ENCODE assay signal across 27 cellular contexts in the genomic region with DNA sequence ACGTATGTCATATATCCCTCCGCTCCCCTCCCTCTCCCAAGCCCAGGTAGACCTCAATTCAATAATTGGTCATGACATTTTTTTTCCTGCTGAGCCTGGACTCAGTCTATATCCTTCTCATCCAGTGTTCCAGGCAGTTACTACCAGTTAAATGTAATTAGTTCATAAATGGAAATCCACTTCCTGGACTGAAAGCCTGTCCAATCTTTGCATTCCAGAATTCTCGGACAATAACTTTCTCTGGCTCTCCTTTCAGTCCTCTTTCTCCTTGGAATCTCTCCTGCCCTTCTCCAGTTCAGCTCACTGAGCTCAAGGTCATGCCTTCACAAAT. TPM values are rescaled to one million over a fixed set of nuclear protein-coding genes. Genes with fewer than 3 reads are reported as not detected.
"Had no signal": no experiment of that assay in that cellular context is flagged by ENCODE, and none has a peak within 500 bp of the region (broad histone marks: within the 10 kb centered on the region; RNA-seq: fewer than 3 reads in every experiment).

No MANE protein-coding gene starts in this region.

- H3K4me1 Mint-ChIP-seq: immature natural killer cell had no signal

- DNase-seq: activated CD4-positive, alpha-beta T cell treated with anti-CD3 and anti-CD28 coated beads, Interleukin-2, amount 10 ng/mL, durations not matched to agents 24 days and 14 days; activated CD8-positive, alpha-beta T cell treated with anti-CD3 and anti-CD28 coated beads for 36 hours; activated naive CD4-positive, alpha-beta T cell treated with anti-CD3 and anti-CD28 coated beads, Interleukin-2, amount 10 ng/mL, durations not matched to agents 7 days and 5 days; activated naive CD8-positive, alpha-beta T cell treated with anti-CD3 and anti-CD28 coated beads, Interleukin-2, amount 50 U/mL, for 24 hours; activated T-cell treated with anti-CD3 and anti-CD28 coated beads, Interleukin-2, amount 50 U/mL, for 1 hour; cortex of kidney; erythroblast; heart right ventricle; immature natural killer cell; kidney glomerular epithelial cell; midbrain; psoas muscle; right lobe of liver; stimulated activated CD4-positive, alpha-beta T cell treated with anti-CD3 and anti-CD28 coated beads, Interleukin-15, amount 100 ng/mL, for 24 hours; stimulated activated CD4-positive, alpha-beta T cell treated with anti-CD3 and anti-CD28 coated beads, Interleukin-2, amount 100 ng/mL, for 48 hours; T-helper 1 cell; T-helper 9 cell had no signal

- H3K4me3 Mint-ChIP-seq: activated CD4-positive, alpha-beta T cell treated with anti-CD3 and anti-CD28 coated beads, Interleukin-2, amount 10 ng/mL, durations not matched to agents 24 days and 14 days; activated CD8-positive, alpha-beta T cell treated with anti-CD3 and anti-CD28 coated beads for 36 hours; activated naive CD4-positive, alpha-beta T cell treated with anti-CD3 and anti-CD28 coated beads, Interleukin-2, amount 10 ng/mL, durations not matched to agents 7 days and 5 days; activated naive CD8-positive, alpha-beta T cell treated with anti-CD3 and anti-CD28 coated beads, Interleukin-2, amount 50 U/mL, for 24 hours; activated T-helper 17 cell treated with anti-CD3 and anti-CD28 coated beads, Interleukin-2, amount 50 U/mL, for 72 hours; immature natural killer cell; neural crest cell; stimulated activated naive CD8-positive, alpha-beta T cell treated with anti-CD3 and anti-CD28 coated beads, Interleukin-15, Interleukin-2, amounts not matched to agents 100 ng/mL and 50 ng/mL, for 24 hours had no signal

- H3K27me3 ChIP-seq: right lobe of liver, vagina had no signal

- H3K36me3 ChIP-seq: gastroesophageal sphincter, heart right ventricle, right lobe of liver, tibial nerve, vagina had no signal

- H3K9me3 Mint-ChIP-seq: activated CD4-positive, alpha-beta T cell treated with anti-CD3 and anti-CD28 coated beads, Interleukin-2, amount 10 ng/mL, durations not matched to agents 24 days and 14 days; activated CD8-positive, alpha-beta T cell treated with anti-CD3 and anti-CD28 coated beads for 36 hours; activated naive CD4-positive, alpha-beta T cell treated with anti-CD3 and anti-CD28 coated beads, Interleukin-2, amount 10 ng/mL, durations not matched to agents 7 days and 5 days; activated naive CD8-positive, alpha-beta T cell treated with anti-CD3 and anti-CD28 coated beads, Interleukin-2, amount 50 U/mL, for 24 hours; activated T-helper 17 cell treated with anti-CD3 and anti-CD28 coated beads, Interleukin-2, amount 50 U/mL, for 72 hours; immature natural killer cell; neural crest cell; stimulated activated naive CD8-positive, alpha-beta T cell treated with anti-CD3 and anti-CD28 coated beads, Interleukin-15, Interleukin-2, amounts not matched to agents 100 ng/mL and 50 ng/mL, for 24 hours had no signal

- H3K4me1 ChIP-seq: right lobe of liver had no signal

- H3K4me3 ChIP-seq: gastroesophageal sphincter, heart right ventricle, psoas muscle, right lobe of liver, tibial nerve, vagina had no signal

- H3K36me3 Mint-ChIP-seq: activated naive CD4-positive, alpha-beta T cell treated with anti-CD3 and anti-CD28 coated beads, Interleukin-2, amount 10 ng/mL, durations not matched to agents 7 days and 5 days; immature natural killer cell had no signal

- H3K27ac Mint-ChIP-seq: activated CD4-positive, alpha-beta T cell treated with anti-CD3 and anti-CD28 coated beads, Interleukin-2, amount 10 ng/mL, durations not matched to agents 24 days and 14 days; activated CD8-positive, alpha-beta T cell treated with anti-CD3 and anti-CD28 coated beads for 36 hours; activated naive CD4-positive, alpha-beta T cell treated with anti-CD3 and anti-CD28 coated beads, Interleukin-2, amount 10 ng/mL, durations not matched to agents 7 days and 5 days; activated naive CD8-positive, alpha-beta T cell treated with anti-CD3 and anti-CD28 coated beads, Interleukin-2, amount 50 U/mL, for 24 hours; activated T-helper 17 cell treated with anti-CD3 and anti-CD28 coated beads, Interleukin-2, amount 50 U/mL, for 72 hours; immature natural killer cell; stimulated activated naive CD8-positive, alpha-beta T cell treated with anti-CD3 and anti-CD28 coated beads, Interleukin-15, Interleukin-2, amounts not matched to agents 100 ng/mL and 50 ng/mL, for 24 hours had no signal

- H3K27ac ChIP-seq: gastroesophageal sphincter, psoas muscle, right lobe of liver, tibial nerve, vagina had no signal

- H3K9me3 ChIP-seq: gastroesophageal sphincter, heart right ventricle, psoas muscle, right lobe of liver, tibial nerve, vagina had no signal

RNA-seq across cellular contexts. Expression of a gene that starts 34.7 kb away (rescaled TPM):
- total RNA-seq: activated CD4-positive, alpha-beta T cell treated with anti-CD3 and anti-CD28 coated beads, Interleukin-2, amount 10 ng/mL, durations not matched to agents 24 days and 14 days; activated CD8-positive, alpha-beta T cell treated with anti-CD3 and anti-CD28 coated beads for 36 hours; aorta; lung microvascular endothelial cell; myocyte; osteoblast; right lobe of liver; tibial nerve; vagina had no signal
- polyA plus RNA-seq: aorta, immature natural killer cell had no signal
